ENCODE assay signal across 1 cellular context in genomic region chr20:57587989-57588377, GRCh38.
TF ChIP-seq lines count a peak whose summit lies in the region.

No MANE protein-coding gene starts in this region.

TF ChIP-seq in HepG2, 621 proteins besides CTCF, POLR2A, EP300 and RAD21:
- no peak for TF ChIP-seq NR2F6 (IDR thresholded peaks at IDR 0.05)
- TF ChIP-seq NR2F6 (CRISPR knock-in tag; IDR thresholded peaks at IDR 0.05): no peak
- TF ChIP-seq HES4 (CRISPR knock-in tag; IDR thresholded peaks at IDR 0.05; ENCODE audit: borderline replicate concordance): 0 out of 2 replicates have a peak, but pooled peaks have one; percentile 7
- TF ChIP-seq ZNF563 (CRISPR knock-in tag; IDR thresholded peaks at IDR 0.05): 0 out of 2 replicates have a peak, but pooled peaks have one; percentile 10
- 0 out of 2 replicates have a peak, but pooled peaks have one; percentile 65 for TF ChIP-seq MTERF4 (CRISPR knock-in tag; IDR thresholded peaks at IDR 0.05)
